ENCODE assay signal across 25 cellular contexts in genomic region chr19:51219307-51219706, GRCh38. TPM values are rescaled to one million over a fixed set of nuclear protein-coding genes. Genes with fewer than 3 reads are reported as not detected.
"Had no signal": no experiment of that assay in that cellular context is flagged by ENCODE, and none has a peak within 500 bp of the region (broad histone marks: within the 10 kb centered on the region; RNA-seq: fewer than 3 reads in every experiment).

No MANE protein-coding gene starts in this region.

- H3K9me3 Mint-ChIP-seq: activated CD4-positive, alpha-beta T cell treated with anti-CD3 and anti-CD28 coated beads, Interleukin-2, amount 10 ng/mL, durations not matched to agents 7 days and 5 days; activated T-cell treated with anti-CD3 and anti-CD28 coated beads, Interleukin-2, amount 50 U/mL, for 72 hours; central memory CD8-positive, alpha-beta T cell had no signal

- H3K4me1 Mint-ChIP-seq: central memory CD8-positive, alpha-beta T cell; nephron progenitor cell had no signal

- H3K27me3 ChIP-seq: brain microvascular endothelial cell, colonic mucosa, thyroid gland had no signal

- H3K4me1 ChIP-seq: colonic mucosa, left lung, thyroid gland had no signal

- H3K9me3 ChIP-seq: colonic mucosa, left lung, spleen, thyroid gland had no signal

- H3K27ac Mint-ChIP-seq: activated CD4-positive, alpha-beta T cell treated with anti-CD3 and anti-CD28 coated beads, Interleukin-2, amount 10 ng/mL, durations not matched to agents 7 days and 5 days; activated T-cell treated with anti-CD3 and anti-CD28 coated beads, Interleukin-2, amount 50 U/mL, for 72 hours; nephron progenitor cell had no signal

- ATAC-seq: activated CD4-positive, CD25-positive, alpha-beta regulatory T cell treated with anti-CD3 and anti-CD28 coated beads, Interleukin-2, amount 50 U/mL, for 24 hours; activated T-cell treated with anti-CD3 and anti-CD28 coated beads, Interleukin-2, amount 50 U/mL, for 72 hours; left lung had no signal

- H3K4me3 ChIP-seq: colonic mucosa, left lung, spleen, thyroid gland had no signal

- DNase-seq: activated CD4-positive, alpha-beta T cell treated with anti-CD3 and anti-CD28 coated beads, Interleukin-2, amount 10 ng/mL, durations not matched to agents 7 days and 5 days; activated CD8-positive, alpha-beta memory T cell treated with anti-CD3 and anti-CD28 coated beads, Interleukin-2, amount 50 U/mL, for 4 hours; activated effector memory CD4-positive, alpha-beta T cell treated with anti-CD3 and anti-CD28 coated beads, Interleukin-2, amount 50 U/mL, for 16 hours; activated naive CD4-positive, alpha-beta T cell treated with anti-CD3 and anti-CD28 coated beads, Interleukin-2, amount 50 U/mL, for 16 hours; activated T-cell treated with anti-CD3 and anti-CD28 coated beads, Interleukin-2, amount 50 U/mL, for 72 hours; aorta; brain microvascular endothelial cell; colonic mucosa; kidney; left lung; mammary epithelial cell; midbrain; nephron progenitor cell; retina; spleen; stimulated activated naive CD4-positive, alpha-beta T cell treated with Interleukin-2 at 50 U/mL for 16 hours; thyroid gland had no signal

- H3K27ac ChIP-seq: brain microvascular endothelial cell, colonic mucosa, left lung, spleen, thyroid gland had no signal

- H3K4me3 Mint-ChIP-seq: activated CD4-positive, alpha-beta T cell treated with anti-CD3 and anti-CD28 coated beads, Interleukin-2, amount 10 ng/mL, durations not matched to agents 7 days and 5 days; activated T-cell treated with anti-CD3 and anti-CD28 coated beads, Interleukin-2, amount 50 U/mL, for 72 hours; central memory CD8-positive, alpha-beta T cell; nephron progenitor cell had no signal

- H3K36me3 ChIP-seq: brain microvascular endothelial cell, colonic mucosa, left lung, spleen, thyroid gland had no signal

RNA-seq across cellular contexts. Expression of gene CD33, which starts 5.6 kb away (rescaled TPM):
- total RNA-seq: mammary epithelial cell, myocyte had no signal

RNA-seq across cellular contexts. Expression of gene SIGLECL1, which starts 31.6 kb away (rescaled TPM):
- total RNA-seq: activated CD4-positive, alpha-beta T cell treated with anti-CD3 and anti-CD28 coated beads, Interleukin-2, amount 10 ng/mL, durations not matched to agents 7 days and 5 days; activated T-cell treated with anti-CD3 and anti-CD28 coated beads, Interleukin-2, amount 50 U/mL, for 72 hours; aorta; colonic mucosa; frontal cortex; kidney; left lung; mammary epithelial cell; myocyte; omental fat pad; posterior vena cava; subcutaneous adipose tissue; thyroid gland had no signal
- polyA plus RNA-seq: aorta, esophagus, mammary epithelial cell had no signal
